8 cellular contexts compared by ENCODE assay signal in genomic region chr20:59515013-59515905, GRCh38.
DNase-seq lines count a peak whose midpoint lies in the region; ATAC-seq and TF ChIP-seq lines count a peak whose summit lies in the region.

No MANE protein-coding gene starts in this region.

- no peak overlapping the region for H2AFZ ChIP-seq in neuronal stem cell (ENCODE audit: low read length)

- H3K4me3 ChIP-seq in fibroblast of villous mesenchyme (ENCODE audit: low read depth, low read length): no peak overlapping the region
- H3K4me3 ChIP-seq in neuronal stem cell (ENCODE audit: low read length in 2 of 2): no peak overlapping the region

- peak overlapping the region; percentile 73 for H2BK12ac ChIP-seq in neuronal stem cell (ENCODE audit: low read length)

- peaks cover 2% of the 10 kb centered on the region for H3K79me1 ChIP-seq in neuronal stem cell (ENCODE audit: low read depth, low read length)

- peaks cover 0 to 5% of the 10 kb centered on the region in 2 donors for H3K4me1 ChIP-seq in neuronal stem cell (ENCODE audit: control insufficient read depth in 2 of 2, insufficient read depth in 1 of 2, low read depth in 1 of 2, low read length in 2 of 2)

- peak overlapping the region; percentile 27 for H2AK5ac ChIP-seq in neuronal stem cell (ENCODE audit: low read depth, low read length)

- peaks cover 0 to 1% of the 10 kb centered on the region in 2 donors for H3K9me3 ChIP-seq in neuronal stem cell (replicated peaks in 1 of 2; ENCODE audit: control insufficient read depth in 2 of 2, insufficient read depth in 1 of 2, low read depth in 1 of 2, low read length in 2 of 2)

- ATAC-seq in GM18873 (IDR thresholded peaks at IDR 0.05; ENCODE audit: low FRiP score, unreplicated experiment) (no peak), GM19455 (IDR thresholded peaks at IDR 0.05; ENCODE audit: unreplicated experiment) (no peak)

- peak overlapping the region; percentile 58 for H2BK5ac ChIP-seq in neuronal stem cell (ENCODE audit: low read length)

- peak overlapping the region; percentile 72 for H3K18ac ChIP-seq in neuronal stem cell (ENCODE audit: low read length)

- no peak overlapping the region for H4K91ac ChIP-seq in neuronal stem cell (ENCODE audit: low read depth, low read length, poor library complexity)

- H3K9ac ChIP-seq in neuronal stem cell (ENCODE audit: low read depth, low read length, poor library complexity): no peak overlapping the region

- no peak overlapping the region for H3K14ac ChIP-seq in neuronal stem cell (ENCODE audit: low read length)

- no peaks in the 10 kb centered on the region for H3K36me3 ChIP-seq in neuronal stem cell (replicated peaks in 1 of 2; ENCODE audit: control insufficient read depth in 2 of 2, insufficient read depth in 2 of 2, low read length in 2 of 2)

- H3K23ac ChIP-seq in neuronal stem cell (ENCODE audit: low read depth, low read length, poor library complexity): peak overlapping the region; percentile 48

- WGBS in neuronal stem cell (ENCODE audit: extremely low coverage in 2 of 2, insufficient read length in 2 of 2, insufficient replicate concordance in 1 of 2), 2 donors: no CpG with 5 or more reads among the region's 32 CpGs

- H2BK15ac ChIP-seq in neuronal stem cell (ENCODE audit: low read length): peak overlapping the region; percentile 77

- no peak overlapping the region for H3K27ac ChIP-seq in neuronal stem cell (replicated peaks; ENCODE audit: low read length)

- no peak overlapping the region for H3K4ac ChIP-seq in neuronal stem cell (ENCODE audit: low read length)

- H4K8ac ChIP-seq in neuronal stem cell (ENCODE audit: low read depth, low read length): no peak overlapping the region

- DNase-seq in ELR (ENCODE audit: low read depth) (peak; percentile 77), M059J (ENCODE audit: low read depth) (peak; percentile 71), SKM-1 treated with dmso at 0.1 percent for 144 hours (lab: John Stamatoyannopoulos, UW; ENCODE audit: unreplicated experiment) (peak; percentile 25), fibroblast of villous mesenchyme (ENCODE audit: low read depth) (peak; percentile 47), neuronal stem cell (ENCODE audit: low spot score) (peak; percentile 71), MV-4-11 (lab: John Stamatoyannopoulos, UW) (no peak)

- H2BK120ac ChIP-seq in neuronal stem cell (ENCODE audit: low read depth, low read length): no peak overlapping the region

- H3K4me2 ChIP-seq in neuronal stem cell (ENCODE audit: insufficient read depth, low read length, poor library complexity, severe bottlenecking): no peak overlapping the region

- peak; percentile 80 for TF ChIP-seq CTCF in fibroblast of villous mesenchyme (IDR thresholded peaks at IDR 0.05; ENCODE audit: insufficient read depth, low read depth, low read length)

- H3K27me3 ChIP-seq in neuronal stem cell (ENCODE audit: control insufficient read depth in 3 of 3, insufficient read depth in 3 of 3, low read depth in 1 of 3, low read length in 3 of 3): peaks cover 0 to 6% (median 0%) of the 10 kb centered on the region in 3 experiments
